ENCODE assay signal across 19 cellular contexts in genomic region chr2:174184915-174185314, GRCh38.
A peak's percentile ranks its signal among the peaks of the same experiment; 100 is the strongest.
DNase-seq lines count a peak whose midpoint lies in the region; ATAC-seq and TF ChIP-seq lines count a peak whose summit lies in the region.
"Had no signal": no experiment of that assay in that cellular context is flagged by ENCODE, and none has a peak within 500 bp of the region (broad histone marks: within the 10 kb centered on the region; RNA-seq: fewer than 3 reads in every experiment).

No MANE protein-coding gene starts in this region.

- peak overlapping the region; percentile 68 for H3K4me2 ChIP-seq in OCI-LY3 (ENCODE audit: low read length)
- H3K4me2 ChIP-seq in PC-3 (ENCODE audit: low read length) = no peak overlapping the region

- H3K9ac ChIP-seq in OCI-LY3 (ENCODE audit: low read length) = no peak overlapping the region
- H3K9ac ChIP-seq in PC-3 (ENCODE audit: low read length) = no peak overlapping the region
- H3K9ac ChIP-seq: GM23248 had no signal

- POLR2A ChIA-PET in PC-3 (lab: Charles Lee; ENCODE audit: unreplicated experiment) = no interaction called here

- H3K27me3 ChIP-seq in OCI-LY3 (ENCODE audit: low read depth, low read length) (no peaks in the 10 kb centered on the region), PC-3 (ENCODE audit: low read length) (no peaks in the 10 kb centered on the region)
- H3K27me3 ChIP-seq: BE2C had no signal

- H3K4me3 ChIP-seq in GM12865 (ENCODE audit: low read depth, low read length) (no peak overlapping the region), OCI-LY3 (ENCODE audit: low read length) (0 out of 2 replicates have a peak overlapping the region, but pooled peaks have one; percentile 11), PC-3 (ENCODE audit: low read length) (no peak overlapping the region)
- H3K4me3 ChIP-seq: GM23248, HAP-1, K562 had no signal

- peaks cover 47% of the 10 kb centered on the region for H3K4me1 ChIP-seq in OCI-LY3 (ENCODE audit: low read length)
- H3K4me1 ChIP-seq in PC-3 (ENCODE audit: insufficient read depth, low read length) = no peaks in the 10 kb centered on the region; the same call in 1 of the 2 replicates
- H3K4me1 ChIP-seq: BE2C had no signal

- H3K36me3 ChIP-seq in OCI-LY3 (replicated peaks; ENCODE audit: low read depth, low read length) (peaks cover 2% of the 10 kb centered on the region), PC-3 (ENCODE audit: low read depth, low read length) (peaks cover 3% of the 10 kb centered on the region; the same call in 1 of the 2 replicates)
- H3K36me3 ChIP-seq: BE2C had no signal

- H3K27me3 Mint-ChIP-seq in T-helper 17 cell = no peaks in the 10 kb centered on the region
- H3K27me3 Mint-ChIP-seq: CD4-positive, CD25-positive, alpha-beta regulatory T cell; CD8-positive, alpha-beta memory T cell had no signal

- H2AFZ ChIP-seq in OCI-LY3 (ENCODE audit: low read depth, low read length) (no peak overlapping the region), PC-3 (ENCODE audit: low read length) (no peak overlapping the region)
- H2AFZ ChIP-seq: GM23248 had no signal

- peaks cover 28% of the 10 kb centered on the region for H4K20me1 ChIP-seq in OCI-LY3 (ENCODE audit: insufficient read depth, low read length)
- 0 out of 2 replicates have a peak, but pooled peaks cover 5% of the 10 kb centered on the region for H4K20me1 ChIP-seq in PC-3 (ENCODE audit: low read length)

- DNase-seq in GM12865 (ENCODE audit: low read depth) = peak; percentile 17
- peak; percentile 4 for DNase-seq in GM19238 (ENCODE audit: insufficient read length, low spot score)
- DNase-seq in PC-3 = no peak
- DNase-seq in T-helper 17 cell = no peak
- no peak for DNase-seq in activated CD4-positive, alpha-beta T cell treated with anti-CD3 and anti-CD28 coated beads, Interleukin-2, amount 50 U/mL, for 4 hours
- DNase-seq: BE2C; C1 segment of cervical spinal cord; CD4-positive, CD25-positive, alpha-beta regulatory T cell; CD8-positive, alpha-beta memory T cell; COR-L47; DMS 273 treated with DMSO at 0.1 percent for 48 hours; DMS53; DND-41; EL; GM23248; IMR-90 had no signal

- H3F3A ChIP-seq in PC-3 (ENCODE audit: low read length, unreplicated experiment) = no peaks in the 10 kb centered on the region

- H3K79me2 ChIP-seq in OCI-LY3 (ENCODE audit: low read length) (peaks cover 69% of the 10 kb centered on the region), PC-3 (ENCODE audit: low read length) (peaks cover 67% of the 10 kb centered on the region)

- TF ChIP-seq CTCF in GM12865 (IDR thresholded peaks at IDR 0.05; ENCODE audit: insufficient read depth, low read depth, low read length, missing control alignments) (no peak), OCI-LY3 (IDR thresholded peaks at IDR 0.05; ENCODE audit: low read depth, low read length) (no peak), PC-3 (conservative IDR thresholded peaks at IDR 0.05; ENCODE audit: low read depth, low read length) (no peak)

- H3K27ac ChIP-seq in OCI-LY3 (ENCODE audit: low read length) (peak overlapping the region; percentile 14; the same call in 1 of the 2 replicates), PC-3 (ENCODE audit: low read length) (no peak overlapping the region)
- H3K27ac ChIP-seq: GM23248 had no signal

- H3K9me3 ChIP-seq in OCI-LY3 (ENCODE audit: insufficient read depth, low read length) = no peaks in the 10 kb centered on the region
- no peaks in the 10 kb centered on the region for H3K9me3 ChIP-seq in PC-3 (ENCODE audit: low read length)
- no peaks in the 10 kb centered on the region for H3K9me3 ChIP-seq in T-helper 17 cell (ENCODE audit: control insufficient read depth, low read length, poor library complexity, severe bottlenecking)
- H3K9me3 ChIP-seq: BE2C, HAP-1 had no signal

- BruUV-seq in PC-3 (replicated peaks; lab: Mats Ljungman, UMichigan) = no TSS peak

- H3K27ac Mint-ChIP-seq in T-helper 17 cell = no peak overlapping the region
- H3K27ac Mint-ChIP-seq: CD4-positive, CD25-positive, alpha-beta regulatory T cell; CD8-positive, alpha-beta memory T cell had no signal

- peaks cover 10% of the 10 kb centered on the region for H3K4me1 Mint-ChIP-seq in T-helper 17 cell

- peaks cover 11% of the 10 kb centered on the region for H3K36me3 Mint-ChIP-seq in T-helper 17 cell (ENCODE audit: low read depth)

- CTCF ChIA-PET in PC-3 (lab: Charles Lee) = no interaction called here

- intact Hi-C loops in PC-3 (cut with micrococcal nuclease) = no loop called here

- H3K9me2 ChIP-seq in PC-3 (replicated peaks; ENCODE audit: low read length) = no peaks in the 10 kb centered on the region

- ATAC-seq in PC-3 = no peak
- no peak for ATAC-seq in T-helper 17 cell
- ATAC-seq: K562 had no signal

- H3K4me3 Mint-ChIP-seq in T-helper 17 cell = no peak overlapping the region
- H3K4me3 Mint-ChIP-seq: CD4-positive, CD25-positive, alpha-beta regulatory T cell; CD8-positive, alpha-beta memory T cell had no signal

Comparison
In these comparisons a context has a peak if more than half of its experiments do, and no peak if none do; other contexts are left out.
1. DNase-seq: peak in GM12865 (single experiment) and GM19238 (single experiment); none in PC-3 (single experiment), T-helper 17 cell (0 of 3) and activated CD4-positive, alpha-beta T cell treated with anti-CD3 and anti-CD28 coated beads, Interleukin-2, amount 50 U/mL, for 4 hours (0 of 2).